8 cellular contexts compared by ENCODE assay signal in the genomic region with DNA sequence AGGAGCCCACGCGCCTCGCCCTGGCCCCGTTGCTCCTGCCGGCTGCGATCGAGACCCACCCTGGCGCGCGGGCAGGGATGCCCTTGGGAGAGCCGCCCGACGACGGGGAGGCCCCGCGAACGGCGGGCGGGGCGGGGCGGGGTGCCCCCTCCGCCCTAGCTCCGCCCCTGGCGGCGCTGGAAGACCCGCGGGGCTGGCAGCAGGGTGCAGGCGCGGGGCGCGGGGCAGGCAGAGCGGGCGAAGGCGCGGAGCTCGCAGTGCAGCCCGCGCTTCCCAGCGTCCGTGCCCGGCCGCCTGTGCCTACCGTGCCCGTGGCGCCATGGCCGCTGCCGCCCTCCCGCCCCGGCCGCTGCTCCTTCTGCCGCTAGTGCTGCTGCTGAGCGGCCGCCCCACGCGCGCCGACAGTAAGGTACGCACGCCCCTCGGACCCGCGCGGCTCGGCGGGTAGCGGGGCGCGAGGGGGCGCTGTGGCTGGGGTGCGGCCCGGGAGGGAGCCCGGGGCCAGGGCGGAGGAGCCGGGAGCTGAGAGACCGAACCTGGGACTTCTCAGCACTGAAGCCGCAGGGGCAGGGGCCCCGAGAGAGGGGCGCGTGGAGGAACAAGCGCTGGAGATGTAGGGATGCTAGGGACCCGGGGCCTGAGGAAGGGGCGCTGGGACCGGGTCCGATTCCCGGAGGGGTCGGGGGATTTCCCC. TPM values are rescaled to one million over a fixed set of nuclear protein-coding genes. Genes with fewer than 3 reads are reported as not detected.
DNase-seq lines count a peak whose midpoint lies in the region; ATAC-seq and TF ChIP-seq lines count a peak whose summit lies in the region.

OLFML2A (plus strand) TSS at position 182 of the 694 bp plus-strand sequence; CDS start at position 320, 138 bp downstream.

- H3K27ac ChIP-seq in CD8-positive, alpha-beta T cell (ENCODE audit: low read depth, low read length), result no peak within 1 kb of the TSS
- no peak within 1 kb of the TSS for H3K27ac ChIP-seq in neuronal stem cell (replicated peaks; ENCODE audit: low read length)

- H2BK12ac ChIP-seq in neuronal stem cell (ENCODE audit: low read length), result no peak within 1 kb of the TSS

- no peak within 1 kb of the TSS for H3K4ac ChIP-seq in neuronal stem cell (ENCODE audit: low read length)

- H3K14ac ChIP-seq in neuronal stem cell (ENCODE audit: low read length), result peak within 1 kb of the TSS; percentile 59

- H3K23ac ChIP-seq in neuronal stem cell (ENCODE audit: low read depth, low read length, poor library complexity), result peak within 1 kb of the TSS; percentile 47

- peaks cover 30% of the 10 kb centered on the region for H3K27me3 ChIP-seq in CD8-positive, alpha-beta T cell (ENCODE audit: insufficient read depth, low read length)
- H3K27me3 ChIP-seq in neuronal stem cell (ENCODE audit: control insufficient read depth in 3 of 3, insufficient read depth in 3 of 3, low read depth in 1 of 3, low read length in 3 of 3), result peaks cover 0 to 45% (median 22%) of the 10 kb centered on the region in 3 experiments

- H3K4me3 Mint-ChIP-seq in CD8-positive, alpha-beta T cell, result peak within 1 kb of the TSS; percentile 71

- WGBS in neuronal stem cell (ENCODE audit: extremely low coverage in 2 of 2, insufficient read length in 2 of 2, insufficient replicate concordance in 1 of 2), 2 donors, result no CpG with 5 or more reads among the region's 86 CpGs

- peak within 1 kb of the TSS; percentile 85 for H2AFZ ChIP-seq in neuronal stem cell (ENCODE audit: low read length)

- peak within 1 kb of the TSS; percentile 63 for H3K4me2 ChIP-seq in neuronal stem cell (ENCODE audit: insufficient read depth, low read length, poor library complexity, severe bottlenecking)

- H3K4me1 Mint-ChIP-seq in CD8-positive, alpha-beta T cell (ENCODE audit: low read depth), result peaks cover 21% of the 10 kb centered on the region

- no peak within 1 kb of the TSS for H4K91ac ChIP-seq in neuronal stem cell (ENCODE audit: low read depth, low read length, poor library complexity)

- H2BK5ac ChIP-seq in neuronal stem cell (ENCODE audit: low read length), result peak within 1 kb of the TSS; percentile 34

- H3K9me3 Mint-ChIP-seq in CD8-positive, alpha-beta T cell, result no peaks in the 10 kb centered on the region

- peak within 1 kb of the TSS; percentile 94 for H3K9ac ChIP-seq in neuronal stem cell (ENCODE audit: low read depth, low read length, poor library complexity)

- H3K18ac ChIP-seq in neuronal stem cell (ENCODE audit: low read length), result peak within 1 kb of the TSS; percentile 96

- no peaks in the 10 kb centered on the region for H3K36me3 ChIP-seq in CD8-positive, alpha-beta T cell (ENCODE audit: insufficient read depth, low read length)
- H3K36me3 ChIP-seq in neuronal stem cell (replicated peaks in 1 of 2; ENCODE audit: control insufficient read depth in 2 of 2, insufficient read depth in 2 of 2, low read length in 2 of 2), result no peaks in the 10 kb centered on the region

- no peak within 1 kb of the TSS for H3K27ac Mint-ChIP-seq in CD8-positive, alpha-beta T cell

- no peak for TF ChIP-seq CTCF in CD8-positive, alpha-beta T cell (IDR thresholded peaks at IDR 0.05)
- peak; percentile 6 for TF ChIP-seq CTCF in foreskin fibroblast (IDR thresholded peaks at IDR 0.05; ENCODE audit: low read depth, low read length)

- no peaks in the 10 kb centered on the region for H3K36me3 Mint-ChIP-seq in CD8-positive, alpha-beta T cell

- intact Hi-C loops in CD8-positive, alpha-beta T cell (cut with DNase I, micrococcal nuclease), result loop anchor here in 1 of 2 experiments (10.0 kb wide), 2 partner anchors 348 to 408 kb away; partner anchors contain the start of gene PPP6C

- H2AK5ac ChIP-seq in neuronal stem cell (ENCODE audit: low read depth, low read length), result peak within 1 kb of the TSS; percentile 20

- peak; percentile 50 for ATAC-seq in CD8-positive, alpha-beta T cell
- ATAC-seq in HG03432 (IDR thresholded peaks at IDR 0.05; ENCODE audit: unreplicated experiment), result peak; percentile 33
- ATAC-seq in GM18858 (IDR thresholded peaks at IDR 0.05; ENCODE audit: unreplicated experiment), result no peak
- ATAC-seq in GM19467 (IDR thresholded peaks at IDR 0.05; ENCODE audit: unreplicated experiment), result no peak

- H3K9me3 ChIP-seq in CD8-positive, alpha-beta T cell (ENCODE audit: low read length), result no peaks in the 10 kb centered on the region
- no peaks in the 10 kb centered on the region for H3K9me3 ChIP-seq in neuronal stem cell (replicated peaks in 1 of 2; ENCODE audit: control insufficient read depth in 2 of 2, insufficient read depth in 1 of 2, low read depth in 1 of 2, low read length in 2 of 2)

- no peak within 1 kb of the TSS for H3K4me3 ChIP-seq in CD8-positive, alpha-beta T cell (ENCODE audit: low read depth, low read length)
- H3K4me3 ChIP-seq in foreskin fibroblast (ENCODE audit: low read depth in 1 of 2, low read length in 2 of 2) (peak within 1 kb of the TSS; percentile 39 to 63), neuronal stem cell (ENCODE audit: low read length in 2 of 2) (peak within 1 kb of the TSS; percentile 30 to 88)

- H2BK120ac ChIP-seq in neuronal stem cell (ENCODE audit: low read depth, low read length), result no peak within 1 kb of the TSS

- H3K4me1 ChIP-seq in CD8-positive, alpha-beta T cell (ENCODE audit: insufficient read depth, low read length), result peaks cover 4% of the 10 kb centered on the region
- peaks cover 15 to 20% of the 10 kb centered on the region in 2 donors for H3K4me1 ChIP-seq in neuronal stem cell (ENCODE audit: control insufficient read depth in 2 of 2, insufficient read depth in 1 of 2, low read depth in 1 of 2, low read length in 2 of 2)

- CTCF ChIA-PET in CD8-positive, alpha-beta T cell (lab: Charles Lee), result interaction anchor here (0.9 to 12.4 kb wide), 4 partner anchors 25 to 123 kb away, joined by 3 to 245 read pairs (median 6); partner anchors contain the start of gene WDR38

- H3K79me1 ChIP-seq in neuronal stem cell (ENCODE audit: low read depth, low read length), result no peaks in the 10 kb centered on the region

- POLR2A ChIA-PET in CD8-positive, alpha-beta T cell (lab: Charles Lee), result interaction anchor here (0.6 kb wide), 1 partner anchor 114 kb away, joined by 3 read pairs; no protein-coding TSS in a partner anchor

- peaks cover 46% of the 10 kb centered on the region for H3K27me3 Mint-ChIP-seq in CD8-positive, alpha-beta T cell (ENCODE audit: low read depth)

- no peak within 1 kb of the TSS for H4K8ac ChIP-seq in neuronal stem cell (ENCODE audit: low read depth, low read length)

- H2BK15ac ChIP-seq in neuronal stem cell (ENCODE audit: low read length), result peak within 1 kb of the TSS; percentile 88

- DNase-seq in CD8-positive, alpha-beta T cell, result no peak
- DNase-seq in activated CD4-positive, alpha-beta T cell treated with anti-CD3 and anti-CD28 coated beads, Interleukin-2, amount 50 U/mL, for 48 hours, result peak; percentile 16
- DNase-seq in foreskin fibroblast (peak in 1 of 2 donors; percentile 62), neuronal stem cell (ENCODE audit: low spot score) (no peak), foreskin melanocyte (no peak)

RNA-seq across cellular contexts. Expression of gene OLFML2A, which starts in this region (rescaled TPM):
- total RNA-seq in CD8-positive, alpha-beta T cell, result not detected
- polyA plus RNA-seq in neuronal stem cell (2013, experiment 1 of 2), result 3.4 TPM
- 3.6 TPM for polyA plus RNA-seq in neuronal stem cell (2013, experiment 2 of 2)

Comparison
In these comparisons a context has a peak if more than half of its experiments do, and no peak if none do; other contexts are left out.
1. Peak in ATAC-seq in CD8-positive, alpha-beta T cell; RNA of the gene not detected or under 1 TPM.
2. DNase-seq: peak in activated CD4-positive, alpha-beta T cell treated with anti-CD3 and anti-CD28 coated beads, Interleukin-2, amount 50 U/mL, for 48 hours (2 of 2); none in CD8-positive, alpha-beta T cell (0 of 7), neuronal stem cell (single experiment) and foreskin melanocyte (single experiment).